ENCODE assay signal across 13 cellular contexts in genomic region chr12:123741937-123742572, GRCh38. TPM values are rescaled to one million over a fixed set of nuclear protein-coding genes. Genes with fewer than 3 reads are reported as not detected.
DNase-seq lines count a peak whose midpoint lies in the region; ATAC-seq and TF ChIP-seq lines count a peak whose summit lies in the region.
"Had no signal": no experiment of that assay in that cellular context is flagged by ENCODE, and none has a peak within 500 bp of the region (broad histone marks: within the 10 kb centered on the region; RNA-seq: fewer than 3 reads in every experiment).

No MANE protein-coding gene starts in this region.

- H3K27me3 Mint-ChIP-seq in CD4-positive, CD25-positive, alpha-beta regulatory T cell, result no peaks in the 10 kb centered on the region
- H3K27me3 Mint-ChIP-seq in activated B cell treated with CpG ODN at 0.5 μM for 24 hours, result no peaks in the 10 kb centered on the region
- no peaks in the 10 kb centered on the region for H3K27me3 Mint-ChIP-seq in naive thymus-derived CD4-positive, alpha-beta T cell
- no peaks in the 10 kb centered on the region for H3K27me3 Mint-ChIP-seq in Caco-2 (ENCODE audit: insufficient read depth, unreplicated experiment)
- no peaks in the 10 kb centered on the region for H3K27me3 Mint-ChIP-seq in nephron progenitor cell (ENCODE audit: low read depth, poor library complexity)
- H3K27me3 Mint-ChIP-seq: CD4-positive, alpha-beta T cell had no signal

- no peak for TF ChIP-seq CTCF in GM12865 (IDR thresholded peaks at IDR 0.05; ENCODE audit: insufficient read depth, low read depth, low read length, missing control alignments)
- TF ChIP-seq CTCF in activated B cell treated with CpG ODN at 0.5 μM for 24 hours (IDR thresholded peaks at IDR 0.05), result no peak
- no peak for TF ChIP-seq CTCF in Caco-2 (IDR thresholded peaks at IDR 0.05; ENCODE audit: insufficient read depth in 1 of 2, low read depth in 1 of 2, low read length in 1 of 2, severe bottlenecking in 1 of 2, unreplicated experiment in 1 of 2)
- TF ChIP-seq CTCF in nephron progenitor cell (IDR thresholded peaks at IDR 0.05), result no peak

- no peak overlapping the region for H3K4me3 Mint-ChIP-seq in CD4-positive, CD25-positive, alpha-beta regulatory T cell
- no peak overlapping the region for H3K4me3 Mint-ChIP-seq in activated B cell treated with CpG ODN at 0.5 μM for 24 hours
- H3K4me3 Mint-ChIP-seq in naive thymus-derived CD4-positive, alpha-beta T cell, result peak overlapping the region in 3 of 10 donors; percentile 39 to 52 (median 40)
- no peak overlapping the region for H3K4me3 Mint-ChIP-seq in Caco-2 (ENCODE audit: unreplicated experiment)
- H3K4me3 Mint-ChIP-seq in nephron progenitor cell, result no peak overlapping the region
- H3K4me3 Mint-ChIP-seq: CD4-positive, alpha-beta T cell had no signal

- H3K36me3 Mint-ChIP-seq in CD4-positive, CD25-positive, alpha-beta regulatory T cell, result peaks cover 51% of the 10 kb centered on the region
- H3K36me3 Mint-ChIP-seq in activated B cell treated with CpG ODN at 0.5 μM for 24 hours (ENCODE audit: low read depth) (peaks cover 82% of the 10 kb centered on the region), Caco-2 (ENCODE audit: insufficient read depth, unreplicated experiment) (peaks cover 65% of the 10 kb centered on the region), nephron progenitor cell (ENCODE audit: low read depth) (peaks cover 70% of the 10 kb centered on the region)
- H3K36me3 Mint-ChIP-seq in naive thymus-derived CD4-positive, alpha-beta T cell, result peaks cover 13 to 60% (median 36%) of the 10 kb centered on the region in 5 donors

- H3K9me3 Mint-ChIP-seq in CD4-positive, CD25-positive, alpha-beta regulatory T cell, result no peaks in the 10 kb centered on the region
- H3K9me3 Mint-ChIP-seq in activated B cell treated with CpG ODN at 0.5 μM for 24 hours (no peaks in the 10 kb centered on the region), Caco-2 (ENCODE audit: unreplicated experiment) (no peaks in the 10 kb centered on the region), nephron progenitor cell (no peaks in the 10 kb centered on the region)
- H3K9me3 Mint-ChIP-seq in naive thymus-derived CD4-positive, alpha-beta T cell, result peaks cover 0 to 1% (median 0%) of the 10 kb centered on the region in 11 donors
- H3K9me3 Mint-ChIP-seq: CD4-positive, alpha-beta T cell had no signal

- H3K9me3 ChIP-seq in CD4-positive, CD25-positive, alpha-beta regulatory T cell (ENCODE audit: control insufficient read depth in 2 of 2, low read length in 2 of 2), result no peaks in the 10 kb centered on the region
- H3K9me3 ChIP-seq in naive thymus-derived CD4-positive, alpha-beta T cell (ENCODE audit: control insufficient read depth in 2 of 3, low read length in 3 of 3), result no peaks in the 10 kb centered on the region
- no peaks in the 10 kb centered on the region for H3K9me3 ChIP-seq in Caco-2
- H3K9me3 ChIP-seq: thyroid gland had no signal

- POLR2A ChIA-PET in activated B cell treated with CpG ODN at 0.5 μM for 24 hours (lab: Charles Lee), result interaction anchor here (1.3 kb wide), 1 partner anchor 30 kb away, joined by 4 read pairs; the partner anchor contains the start of gene ATP6V0A2
- POLR2A ChIA-PET in naive thymus-derived CD4-positive, alpha-beta T cell (lab: Charles Lee), result no interaction called here
- POLR2A ChIA-PET in Caco-2 (lab: Charles Lee), result no interaction called here

- H3K27ac Mint-ChIP-seq in CD4-positive, CD25-positive, alpha-beta regulatory T cell, result peak overlapping the region; percentile 67 to 91 (median 88)
- H3K27ac Mint-ChIP-seq in activated B cell treated with CpG ODN at 0.5 μM for 24 hours (peak overlapping the region; percentile 69), Caco-2 (ENCODE audit: unreplicated experiment) (no peak overlapping the region), nephron progenitor cell (no peak overlapping the region)
- peak overlapping the region in 7 of 9 donors; percentile 20 to 83 (median 58) for H3K27ac Mint-ChIP-seq in naive thymus-derived CD4-positive, alpha-beta T cell

- intact Hi-C loops in activated B cell treated with CpG ODN at 0.5 μM for 24 hours (cut with micrococcal nuclease) (no loop called here), Caco-2 (cut with micrococcal nuclease; ENCODE audit: unreplicated experiment) (no loop called here)
- intact Hi-C loops in naive thymus-derived CD4-positive, alpha-beta T cell (cut with micrococcal nuclease), result no loop called here

- no peaks in the 10 kb centered on the region for H3K27me3 ChIP-seq in CD4-positive, CD25-positive, alpha-beta regulatory T cell (ENCODE audit: control insufficient read depth, insufficient read depth, low read length)
- H3K27me3 ChIP-seq in naive thymus-derived CD4-positive, alpha-beta T cell (ENCODE audit: control insufficient read depth in 2 of 2, insufficient read depth in 2 of 2, low read length in 2 of 2), result no peaks in the 10 kb centered on the region
- no peaks in the 10 kb centered on the region for H3K27me3 ChIP-seq in Caco-2 (replicated peaks; ENCODE audit: control insufficient read depth, insufficient read depth, low read length)
- H3K27me3 ChIP-seq: thyroid gland had no signal

- ATAC-seq in CD4-positive, CD25-positive, alpha-beta regulatory T cell (ENCODE audit: low read depth in 2 of 2), result no peak
- ATAC-seq in activated B cell treated with CpG ODN at 0.5 μM for 24 hours (ENCODE audit: low read depth), result peak; percentile 21
- peak; percentile 67 for ATAC-seq in naive thymus-derived CD4-positive, alpha-beta T cell

- peaks cover 0 to 15% (median 8%) of the 10 kb centered on the region in 4 donors for H3K4me1 Mint-ChIP-seq in CD4-positive, CD25-positive, alpha-beta regulatory T cell
- peaks cover 39% of the 10 kb centered on the region for H3K4me1 Mint-ChIP-seq in activated B cell treated with CpG ODN at 0.5 μM for 24 hours
- H3K4me1 Mint-ChIP-seq in naive thymus-derived CD4-positive, alpha-beta T cell, result peaks cover 14 to 32% (median 23%) of the 10 kb centered on the region in 7 donors
- H3K4me1 Mint-ChIP-seq in Caco-2 (ENCODE audit: low read depth, unreplicated experiment), result no peaks in the 10 kb centered on the region
- H3K4me1 Mint-ChIP-seq in nephron progenitor cell, result no peaks in the 10 kb centered on the region

- no TSS peak for BruUV-seq in Caco-2 (replicated peaks; lab: Mats Ljungman, UMichigan)

- H3K36me3 ChIP-seq in CD4-positive, CD25-positive, alpha-beta regulatory T cell (ENCODE audit: control insufficient read depth, insufficient read depth, low read length), result peaks cover 77% of the 10 kb centered on the region
- peaks cover 8 to 68% (median 11%) of the 10 kb centered on the region in 3 experiments for H3K36me3 ChIP-seq in naive thymus-derived CD4-positive, alpha-beta T cell (ENCODE audit: control insufficient read depth in 2 of 3, insufficient read depth in 3 of 3, low read length in 3 of 3)
- H3K36me3 ChIP-seq in Caco-2 (ENCODE audit: control insufficient read depth, insufficient read depth, low read length), result peaks cover 2% of the 10 kb centered on the region

- DNase-seq in CD4-positive, CD25-positive, alpha-beta regulatory T cell, result peak in 1 of 3 donors; percentile 45
- peak; percentile 31 for DNase-seq in GM12865 (ENCODE audit: low read depth)
- no peak for DNase-seq in activated B cell treated with CpG ODN at 0.5 μM for 24 hours
- DNase-seq in naive thymus-derived CD4-positive, alpha-beta T cell, result no peak
- no peak for DNase-seq in Caco-2
- no peak for DNase-seq in nephron progenitor cell
- no peak for DNase-seq in stimulated activated naive CD4-positive, alpha-beta T cell treated with Interleukin-2 at 50 U/mL for 16 hours (lab: John Stamatoyannopoulos, UW)
- DNase-seq: aorta; CD4-positive, alpha-beta T cell; glutamatergic neuron; posterior cingulate gyrus; stimulated activated CD4-positive, alpha-beta T cell treated with anti-CD3 and anti-CD28 coated beads, Interleukin-12 subunit alpha, Interleukin-12 subunit beta, amount 100 ng/mL, for 4 hours; thyroid gland had no signal

- CTCF ChIA-PET in activated B cell treated with CpG ODN at 0.5 μM for 24 hours (lab: Charles Lee), result no interaction called here
- CTCF ChIA-PET in naive thymus-derived CD4-positive, alpha-beta T cell (lab: Charles Lee), result no interaction called here
- CTCF ChIA-PET in Caco-2 (lab: Charles Lee), result no interaction called here

- H3K4me3 ChIP-seq in CD4-positive, CD25-positive, alpha-beta regulatory T cell (ENCODE audit: low read depth, low read length), result no peak overlapping the region
- H3K4me3 ChIP-seq in GM12865 (ENCODE audit: low read depth, low read length) (no peak overlapping the region), Caco-2 (ENCODE audit: low read depth, low read length) (no peak overlapping the region)
- no peak overlapping the region for H3K4me3 ChIP-seq in naive thymus-derived CD4-positive, alpha-beta T cell (ENCODE audit: low read length)
- H3K4me3 ChIP-seq: thyroid gland had no signal

- H3K27ac ChIP-seq in CD4-positive, CD25-positive, alpha-beta regulatory T cell (ENCODE audit: insufficient read depth, low read length, poor library complexity, severe bottlenecking), result no peak overlapping the region
- peak overlapping the region; percentile 14 for H3K27ac ChIP-seq in naive thymus-derived CD4-positive, alpha-beta T cell (ENCODE audit: low read depth, low read length)
- H3K27ac ChIP-seq: thyroid gland had no signal

- H3K4me1 ChIP-seq in CD4-positive, CD25-positive, alpha-beta regulatory T cell (ENCODE audit: control insufficient read depth, insufficient read depth, low read length, poor library complexity, severe bottlenecking), result no peaks in the 10 kb centered on the region
- peaks cover 0 to 13% of the 10 kb centered on the region in 2 donors for H3K4me1 ChIP-seq in naive thymus-derived CD4-positive, alpha-beta T cell (ENCODE audit: control insufficient read depth in 2 of 2, insufficient read depth in 2 of 2, low read length in 2 of 2)
- H3K4me1 ChIP-seq in Caco-2, result no peaks in the 10 kb centered on the region
- H3K4me1 ChIP-seq: thyroid gland had no signal

RNA-seq across cellular contexts. Expression of gene DNAH10, which starts 20.0 kb away (rescaled TPM):
- 0.02 TPM for total RNA-seq in CD4-positive, CD25-positive, alpha-beta regulatory T cell
- under 1 TPM in 1 of 4 donors, not detected in 3; 0.07 TPM for polyA plus RNA-seq in CD4-positive, CD25-positive, alpha-beta regulatory T cell
- total RNA-seq in activated B cell treated with CpG ODN at 0.5 μM for 24 hours (0.32 and 0.51 TPM in 2 replicates), Caco-2 (2022) (0.16 and 0.45 TPM in 2 replicates)
- under 1 TPM; 0.05 to 0.50 (median 0.11) TPM for total RNA-seq in naive thymus-derived CD4-positive, alpha-beta T cell
- polyA plus RNA-seq in naive thymus-derived CD4-positive, alpha-beta T cell, result under 1 TPM; 0.06 to 0.07 TPM

RNA-seq across cellular contexts. Expression of gene ATP6V0A2, which starts 29.9 kb away (rescaled TPM):
- 36.0 TPM for total RNA-seq in CD4-positive, CD25-positive, alpha-beta regulatory T cell
- 10 to 100 TPM; 20.3 to 27.2 (median 27.0) TPM for polyA plus RNA-seq in CD4-positive, CD25-positive, alpha-beta regulatory T cell
- total RNA-seq in activated B cell treated with CpG ODN at 0.5 μM for 24 hours, result 54.9 and 57.8 TPM in 2 replicates
- total RNA-seq in naive thymus-derived CD4-positive, alpha-beta T cell, result 10 to 100 TPM; 36.7 to 47.6 (median 37.6) TPM
- 10 to 100 TPM; 10.5 to 15.5 TPM for polyA plus RNA-seq in naive thymus-derived CD4-positive, alpha-beta T cell
- total RNA-seq in Caco-2 (2022), result 36.4 and 47.1 TPM in 2 replicates

Comparison
In these comparisons a context has a peak if more than half of its experiments do, and no peak if none do; other contexts are left out.
1. ATAC-seq: peak in activated B cell treated with CpG ODN at 0.5 μM for 24 hours (single experiment) and naive thymus-derived CD4-positive, alpha-beta T cell (single experiment); none in CD4-positive, CD25-positive, alpha-beta regulatory T cell (0 of 2).
2. H3K27ac Mint-ChIP-seq: peak in CD4-positive, CD25-positive, alpha-beta regulatory T cell (3 of 3), activated B cell treated with CpG ODN at 0.5 μM for 24 hours (single experiment) and naive thymus-derived CD4-positive, alpha-beta T cell (7 of 9); none in Caco-2 (single experiment) and nephron progenitor cell (single experiment).